8 cellular contexts compared by ENCODE assay signal in genomic region chr11:125886997-125887372, GRCh38. TPM values are rescaled to one million over a fixed set of nuclear protein-coding genes. Genes with fewer than 3 reads are reported as not detected.
DNase-seq lines count a peak whose midpoint lies in the region; ATAC-seq lines count a peak whose summit lies in the region.

No MANE protein-coding gene starts in this region.

- no peaks in the 10 kb centered on the region for H3K27me3 ChIP-seq in iPS-18a (ENCODE audit: control insufficient read depth, insufficient read depth, low read length)
- H3K27me3 ChIP-seq in skeletal muscle tissue (ENCODE audit: control insufficient read depth in 3 of 3, insufficient read depth in 3 of 3, low read length in 3 of 3): no peaks in the 10 kb centered on the region

- no peaks in the 10 kb centered on the region for H3K9me3 ChIP-seq in iPS-18a (ENCODE audit: control insufficient read depth, low read depth, low read length)
- no peaks in the 10 kb centered on the region for H3K9me3 ChIP-seq in skeletal muscle tissue (ENCODE audit: control insufficient read depth in 3 of 3, low read length in 3 of 3)

- H3K4me1 ChIP-seq in iPS-18a (ENCODE audit: control insufficient read depth, low read depth, low read length): no peaks in the 10 kb centered on the region
- H3K4me1 ChIP-seq in skeletal muscle tissue (ENCODE audit: control insufficient read depth in 3 of 3, insufficient read depth in 3 of 3, low read length in 3 of 3): peaks cover 7 to 11% (median 10%) of the 10 kb centered on the region in 3 donors

- H3K9ac ChIP-seq in iPS-18a (ENCODE audit: low read length) (no peak overlapping the region), skeletal muscle tissue (ENCODE audit: low read depth in 1 of 3, low read length in 3 of 3) (peak overlapping the region; percentile 59 to 76 (median 68))

- DNase-seq in activated T-cell treated with anti-CD3 and anti-CD28 coated beads for 4 hours (peak; percentile 17), NOMO-1 (lab: John Stamatoyannopoulos, UW; ENCODE audit: unreplicated experiment in 2 of 2) (peak; percentile 54 to 66), NCI-H526 treated with DMSO at 0.1 percent for 48 hours (lab: John Stamatoyannopoulos, UW) (no peak)
- no peak for DNase-seq in activated T-cell treated with anti-CD3 and anti-CD28 coated beads, Interleukin-2, amount 50 U/mL, for 48 hours

- H3K4me3 ChIP-seq in iPS-18a (ENCODE audit: low read length) (peak overlapping the region; percentile 81), skeletal muscle tissue (ENCODE audit: low read length in 3 of 3) (peak overlapping the region; percentile 80 to 95 (median 91))

- ATAC-seq in HG02852 (IDR thresholded peaks at IDR 0.05; ENCODE audit: unreplicated experiment): peak; percentile 31

- H3K36me3 ChIP-seq in iPS-18a (ENCODE audit: control insufficient read depth, low read depth, low read length) (peaks cover 7% of the 10 kb centered on the region), skeletal muscle tissue (ENCODE audit: control insufficient read depth in 3 of 3, insufficient read depth in 3 of 3, low read length in 3 of 3) (no peaks in the 10 kb centered on the region)

- H3K27ac ChIP-seq in angular gyrus (ENCODE audit: low read depth, low read length): peak overlapping the region; percentile 64
- H3K27ac ChIP-seq in iPS-18a (ENCODE audit: low read length): no peak overlapping the region
- peak overlapping the region; percentile 88 for H3K27ac ChIP-seq in skeletal muscle tissue (ENCODE audit: low read depth, low read length)

RNA-seq across cellular contexts. Expression of gene HYLS1, which starts 0.5 kb away (rescaled TPM):
- 5.2 TPM for total RNA-seq in skeletal muscle tissue

RNA-seq across cellular contexts. Expression of gene PUS3, which starts 16.0 kb away (rescaled TPM):
- total RNA-seq in skeletal muscle tissue: 8.4 TPM

RNA-seq across cellular contexts. Expression of gene DDX25, which starts 17.3 kb away (rescaled TPM):
- total RNA-seq in skeletal muscle tissue: under 0.01 TPM

RNA-seq across cellular contexts. Expression of gene PATE4, which starts 53.9 kb away (rescaled TPM):
- not detected for total RNA-seq in skeletal muscle tissue

RNA-seq across cellular contexts. Expression of gene VSIG10L2, which starts 58.9 kb away (rescaled TPM):
- not detected for total RNA-seq in skeletal muscle tissue

Comparison
In these comparisons a context has a peak if more than half of its experiments do, and no peak if none do; other contexts are left out.
1. DNase-seq: peak in activated T-cell treated with anti-CD3 and anti-CD28 coated beads for 4 hours (single experiment) and NOMO-1 (2 of 2); none in activated T-cell treated with anti-CD3 and anti-CD28 coated beads, Interleukin-2, amount 50 U/mL, for 48 hours (0 of 2) and NCI-H526 treated with DMSO at 0.1 percent for 48 hours (single experiment).